ENCODE assay signal across 33 cellular contexts in genomic region chr9:78407636-78408312, GRCh38.
"Had no signal": no experiment of that assay in that cellular context is flagged by ENCODE, and none has a peak within 500 bp of the region (broad histone marks: within the 10 kb centered on the region; RNA-seq: fewer than 3 reads in every experiment).

No MANE protein-coding gene starts in this region.

- H3K9me3 Mint-ChIP-seq: activated B cell treated with CpG ODN at 0.5 μM for 24 hours; activated CD4-positive, alpha-beta memory T cell treated with anti-CD3 and anti-CD28 coated beads for 36 hours; activated naive CD8-positive, alpha-beta T cell treated with anti-CD3 and anti-CD28 coated beads for 36 hours; central memory CD8-positive, alpha-beta T cell had no signal

- H3K27me3 ChIP-seq: cardiac muscle cell had no signal

- H3K4me1 Mint-ChIP-seq: activated B cell treated with CpG ODN at 0.5 μM for 24 hours; activated CD8-positive, alpha-beta memory T cell treated with anti-CD3 and anti-CD28 coated beads, Interleukin-2, amount 10 ng/mL, durations not matched to agents 7 days and 5 days; activated naive CD8-positive, alpha-beta T cell treated with anti-CD3 and anti-CD28 coated beads for 36 hours; central memory CD8-positive, alpha-beta T cell had no signal

- H3K4me3 Mint-ChIP-seq: activated B cell treated with CpG ODN at 0.5 μM for 24 hours; activated CD4-positive, alpha-beta memory T cell treated with anti-CD3 and anti-CD28 coated beads for 36 hours; activated CD8-positive, alpha-beta memory T cell treated with anti-CD3 and anti-CD28 coated beads, Interleukin-2, amount 10 ng/mL, durations not matched to agents 7 days and 5 days; activated naive CD8-positive, alpha-beta T cell treated with anti-CD3 and anti-CD28 coated beads for 36 hours; central memory CD8-positive, alpha-beta T cell had no signal

- H3K36me3 Mint-ChIP-seq: activated CD4-positive, alpha-beta memory T cell treated with anti-CD3 and anti-CD28 coated beads for 36 hours; activated CD8-positive, alpha-beta memory T cell treated with anti-CD3 and anti-CD28 coated beads, Interleukin-2, amount 10 ng/mL, durations not matched to agents 7 days and 5 days; activated naive CD8-positive, alpha-beta T cell treated with anti-CD3 and anti-CD28 coated beads for 36 hours had no signal

- H3K4me2 ChIP-seq: PC-9 had no signal

- FAIRE-seq: RCC 7860 had no signal

- DNase-seq: activated B cell treated with CpG ODN at 0.5 μM for 24 hours; activated CD4-positive, alpha-beta memory T cell treated with anti-CD3 and anti-CD28 coated beads for 36 hours; activated CD4-positive, alpha-beta T cell treated with anti-CD3 and anti-CD28 coated beads for 4 hours; activated CD4-positive, alpha-beta T cell treated with anti-CD3 and anti-CD28 coated beads, Interleukin-2, amount 50 U/mL, for 1 hour; activated CD4-positive, CD25-positive, alpha-beta regulatory T cell treated with anti-CD3 and anti-CD28 coated beads, Interleukin-2, amount 50 U/mL, for 72 hours; activated CD8-positive, alpha-beta memory T cell treated with anti-CD3 and anti-CD28 coated beads for 24 hours; activated CD8-positive, alpha-beta memory T cell treated with anti-CD3 and anti-CD28 coated beads, Interleukin-2, amount 10 ng/mL, durations not matched to agents 7 days and 5 days; activated CD8-positive, alpha-beta memory T cell treated with anti-CD3 and anti-CD28 coated beads, Interleukin-2, amount 50 U/mL, for 48 hours; activated effector memory CD4-positive, alpha-beta T cell treated with Interleukin-2 at 50 U/mL for 16 hours; activated naive CD4-positive, alpha-beta T cell treated with anti-CD3 and anti-CD28 coated beads, Interleukin-2, amount 50 U/mL, for 16 hours; activated naive CD8-positive, alpha-beta T cell treated with anti-CD3 and anti-CD28 coated beads for 36 hours; activated T-cell treated with anti-CD3 and anti-CD28 coated beads, Interleukin-2, amount 50 U/mL, for 48 hours; amniotic stem cell; aorta; NCI-H1092 treated with DMSO at 0.1 percent for 48 hours; NCI-H1417; NCI-H146; NCI-H1930; NCI-H2081 treated with DMSO at 0.1 percent for 48 hours; NCI-H510A; NCI-H526; NCI-H748 treated with DMSO at 0.1 percent for 48 hours; NK-92 treated with Interleukin-12 subunit alpha and Interleukin-12 subunit beta, amount 100 ng/mL, for 24 hours; PC-9; SW 1271; T-helper 1 cell; T-helper 2 cell; T-helper 9 cell had no signal

- H3K27ac Mint-ChIP-seq: activated B cell treated with CpG ODN at 0.5 μM for 24 hours; activated CD4-positive, alpha-beta memory T cell treated with anti-CD3 and anti-CD28 coated beads for 36 hours; activated CD8-positive, alpha-beta memory T cell treated with anti-CD3 and anti-CD28 coated beads, Interleukin-2, amount 10 ng/mL, durations not matched to agents 7 days and 5 days; activated naive CD8-positive, alpha-beta T cell treated with anti-CD3 and anti-CD28 coated beads for 36 hours had no signal

- H3K36me3 ChIP-seq: cardiac muscle cell had no signal

- H3K27me3 Mint-ChIP-seq: activated B cell treated with CpG ODN at 0.5 μM for 24 hours had no signal

- H3K27ac ChIP-seq: cardiac muscle cell, PC-9, RWPE1, VCaP had no signal

- H3K4me3 ChIP-seq: cardiac muscle cell, PC-9 had no signal
